8 cellular contexts compared by ENCODE assay signal in genomic region chr1:28259252-28259934, GRCh38. TPM values are rescaled to one million over a fixed set of nuclear protein-coding genes. Genes with fewer than 3 reads are reported as not detected.
DNase-seq lines count a peak whose midpoint lies in the region; ATAC-seq and TF ChIP-seq lines count a peak whose summit lies in the region.

A gene with protein sequence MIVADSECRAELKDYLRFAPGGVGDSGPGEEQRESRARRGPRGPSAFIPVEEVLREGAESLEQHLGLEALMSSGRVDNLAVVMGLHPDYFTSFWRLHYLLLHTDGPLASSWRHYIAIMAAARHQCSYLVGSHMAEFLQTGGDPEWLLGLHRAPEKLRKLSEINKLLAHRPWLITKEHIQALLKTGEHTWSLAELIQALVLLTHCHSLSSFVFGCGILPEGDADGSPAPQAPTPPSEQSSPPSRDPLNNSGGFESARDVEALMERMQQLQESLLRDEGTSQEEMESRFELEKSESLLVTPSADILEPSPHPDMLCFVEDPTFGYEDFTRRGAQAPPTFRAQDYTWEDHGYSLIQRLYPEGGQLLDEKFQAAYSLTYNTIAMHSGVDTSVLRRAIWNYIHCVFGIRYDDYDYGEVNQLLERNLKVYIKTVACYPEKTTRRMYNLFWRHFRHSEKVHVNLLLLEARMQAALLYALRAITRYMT (plus strand): TSS chr1:28259518. CDS start chr1:28259848, 330 bp downstream.

- peak within 1 kb of the TSS; percentile 49 for H3K9ac ChIP-seq in muscle layer of colon (ENCODE audit: low read length)

- TF ChIP-seq CTCF in Panc1 (IDR thresholded peaks at IDR 0.05) = no peak

- ATAC-seq in GM21723 (IDR thresholded peaks at IDR 0.05; ENCODE audit: unreplicated experiment) (peak; percentile 91), Panc1 (peak; percentile 94)

- H3K27me3 ChIP-seq in Panc1 (ENCODE audit: control insufficient read depth, insufficient read depth, low read length) = no peaks in the 10 kb centered on the region
- H3K27me3 ChIP-seq in esophagus (ENCODE audit: control insufficient read depth in 1 of 2, insufficient read depth in 2 of 2, low read length in 2 of 2) = no peaks in the 10 kb centered on the region
- H3K27me3 ChIP-seq in muscle layer of colon (ENCODE audit: control insufficient read depth in 1 of 2, insufficient read depth in 2 of 2, low read length in 2 of 2) = no peaks in the 10 kb centered on the region

- TSS peak; percentile 67 for BruUV-seq in Panc1 (replicated peaks; lab: Mats Ljungman, UMichigan)

- intact Hi-C loops in Panc1 (cut with micrococcal nuclease; ENCODE audit: unreplicated experiment) = no loop called here

- WGBS in esophagus, 2 donors = 0% methylated on average over 71 to 76 of the region's 76 CpGs

- in situ Hi-C loops in Panc1 (cut with HindIII; ENCODE audit: low pct_unique_long_range_greater_than_20kb, low sequenced_read_pairs) = loop anchor here (10.0 kb wide), 1 partner anchor 85 kb away; no protein-coding TSS in a partner anchor

- CTCF ChIA-PET in Panc1 (lab: Charles Lee) = interaction anchor here (1.9 kb wide), 1 partner anchor 101 kb away, joined by 6 read pairs; no protein-coding TSS in a partner anchor

- no peaks in the 10 kb centered on the region for H3K36me3 ChIP-seq in Panc1 (ENCODE audit: control insufficient read depth, insufficient read depth, low read length)
- H3K36me3 ChIP-seq in esophagus (ENCODE audit: control insufficient read depth in 2 of 2, insufficient read depth in 2 of 2, low read length in 1 of 2) = no peaks in the 10 kb centered on the region
- H3K36me3 ChIP-seq in muscle layer of colon (ENCODE audit: insufficient read depth, low read length) = no peaks in the 10 kb centered on the region

- H3K4me1 ChIP-seq in Panc1 (ENCODE audit: control insufficient read depth, insufficient read depth, low read length) = peaks cover 30% of the 10 kb centered on the region
- peaks cover 4 to 9% of the 10 kb centered on the region in 2 donors for H3K4me1 ChIP-seq in esophagus (ENCODE audit: control insufficient read depth in 2 of 2, insufficient read depth in 2 of 2, low read length in 1 of 2)
- peaks cover 17% of the 10 kb centered on the region for H3K4me1 ChIP-seq in muscle layer of colon (ENCODE audit: insufficient read depth, low read length)

- DNase-seq in DMS53 (lab: John Stamatoyannopoulos, UW) (peak; percentile 99), KG1 (lab: John Stamatoyannopoulos, UW) (peak; percentile 95), Panc1 (ENCODE audit: low read depth, low spot score) (peak; percentile 100)
- DNase-seq in activated T-cell treated with anti-CD3 and anti-CD28 coated beads, Interleukin-2, amount 50 U/mL, for 48 hours = peak; percentile 99 to 100
- DNase-seq in stimulated activated CD8-positive, alpha-beta memory T cell treated with anti-CD3 and anti-CD28 coated beads, Interleukin-7, amount 100 ng/mL, for 24 hours (ENCODE audit: low read depth) = peak; percentile 97

- POLR2A ChIA-PET in Panc1 (lab: Charles Lee) = interaction anchor here (0.6 kb wide), 2 partner anchors 16 to 33 kb away, joined by 4 read pairs; no protein-coding TSS in a partner anchor

- H3K27ac ChIP-seq in Panc1 (ENCODE audit: low read length) = peak within 1 kb of the TSS; percentile 88
- peak within 1 kb of the TSS; percentile 95 to 97 for H3K27ac ChIP-seq in esophagus (ENCODE audit: low read depth in 2 of 2, low read length in 1 of 2)
- peak within 1 kb of the TSS; percentile 93 for H3K27ac ChIP-seq in muscle layer of colon (ENCODE audit: low read depth, low read length)

- peak within 1 kb of the TSS; percentile 80 to 98 for H3K4me3 ChIP-seq in Panc1 (ENCODE audit: low read depth in 2 of 2, low read length in 2 of 2)
- peak within 1 kb of the TSS; percentile 89 to 98 for H3K4me3 ChIP-seq in esophagus (ENCODE audit: low read depth in 1 of 2, low read length in 2 of 2)
- H3K4me3 ChIP-seq in muscle layer of colon (ENCODE audit: low read depth in 1 of 2, low read length in 2 of 2) = peak within 1 kb of the TSS; percentile 73 to 93

- no peaks in the 10 kb centered on the region for H3K9me3 ChIP-seq in Panc1 (ENCODE audit: control insufficient read depth, insufficient read depth, low read depth, low read length)
- no peaks in the 10 kb centered on the region for H3K9me3 ChIP-seq in esophagus (ENCODE audit: control insufficient read depth in 2 of 2, insufficient read depth in 1 of 2, low read depth in 1 of 2, low read length in 1 of 2)
- no peaks in the 10 kb centered on the region for H3K9me3 ChIP-seq in muscle layer of colon (ENCODE audit: low read length)

RNA-seq across cellular contexts. Expression of the gene that starts here (rescaled TPM):
- total RNA-seq in Panc1 (2021; ENCODE audit: unreplicated experiment) = 19.7 TPM
- polyA plus RNA-seq in Panc1 (2012; ENCODE audit: insufficient read length) = 20.8 TPM
- 10 to 100 TPM; 15.7 to 24.9 TPM for polyA plus RNA-seq in esophagus

Comparison
In these comparisons a context has a peak if more than half of its experiments do, and no peak if none do; other contexts are left out.
1. Peak in every context shown above with its lines: DNase-seq, ATAC-seq, H3K4me3 ChIP-seq and H3K27ac ChIP-seq.